ENCODE assay signal across 17 cellular contexts in the genomic region with DNA sequence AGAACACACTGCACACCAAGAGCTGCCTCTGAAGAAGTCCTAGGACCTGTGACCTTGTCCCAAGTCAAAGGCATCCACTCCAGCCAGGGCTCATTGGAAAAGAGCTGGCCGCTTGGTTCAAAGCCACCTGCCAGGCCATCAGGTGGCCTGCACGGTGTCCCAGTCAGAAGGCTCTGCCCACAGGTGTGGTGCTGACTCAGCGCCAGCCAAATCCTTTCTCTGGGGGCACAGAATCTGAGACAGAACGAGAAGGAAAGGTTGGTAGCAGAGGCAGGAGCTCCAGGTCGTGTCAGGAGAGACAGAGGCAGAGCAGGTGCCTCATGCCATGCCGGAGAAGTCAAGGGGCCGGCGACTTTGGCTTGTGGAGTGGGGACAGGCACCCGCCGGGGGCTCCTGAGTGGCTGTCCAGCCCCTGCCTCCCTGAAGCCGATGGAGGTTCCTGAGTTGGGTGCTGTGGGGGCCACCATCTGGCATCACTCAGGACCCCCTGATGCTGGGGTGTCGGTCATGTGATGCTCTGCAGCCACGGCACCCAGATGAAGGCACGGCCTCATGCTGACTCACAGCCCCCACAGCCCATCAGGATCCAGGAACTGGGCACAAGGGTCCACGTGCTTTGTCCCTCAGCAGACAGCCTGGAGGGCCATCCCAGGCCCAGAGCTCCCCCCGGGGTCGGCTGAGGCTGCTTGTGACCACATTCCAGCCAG.
DNase-seq lines count a peak whose midpoint lies in the region; ATAC-seq and TF ChIP-seq lines count a peak whose summit lies in the region.
"Had no signal": no experiment of that assay in that cellular context is flagged by ENCODE, and none has a peak within 500 bp of the region (broad histone marks: within the 10 kb centered on the region; RNA-seq: fewer than 3 reads in every experiment).

No MANE protein-coding gene starts in this region.

- ATAC-seq in GM19324 (IDR thresholded peaks at IDR 0.05; ENCODE audit: low FRiP score, unreplicated experiment): no peak
- ATAC-seq: K562 had no signal

- no peak overlapping the region for H3K23ac ChIP-seq in mesenchymal stem cell (ENCODE audit: low read length in 2 of 2)

- H2BK5ac ChIP-seq in mesenchymal stem cell (ENCODE audit: low read depth, low read length, poor library complexity, severe bottlenecking): no peak overlapping the region

- H3K4me3 ChIP-seq in H7 (ENCODE audit: insufficient read depth, low read depth, low read length): no peak overlapping the region
- no peak overlapping the region for H3K4me3 ChIP-seq in mesenchymal stem cell (ENCODE audit: insufficient read depth in 1 of 2, low read depth in 1 of 2, low read length in 2 of 2)
- no peak overlapping the region for H3K4me3 ChIP-seq in vagina
- H3K4me3 ChIP-seq: HAP-1, K562 had no signal

- H3K18ac ChIP-seq in mesenchymal stem cell (ENCODE audit: low read depth in 1 of 2, low read length in 2 of 2): peak overlapping the region; percentile 31 to 93

- peak; percentile 58 for DNase-seq in H7
- peak; percentile 53 for DNase-seq in RPMI7951 (ENCODE audit: low read depth)
- DNase-seq in mesenchymal stem cell: no peak
- DNase-seq in vagina (ENCODE audit: extremely low spot score in 2 of 2): no peak
- no peak for DNase-seq in LoVo (ENCODE audit: low spot score)
- no peak for DNase-seq in stimulated activated CD8-positive, alpha-beta memory T cell treated with anti-CD3 and anti-CD28 coated beads, Interleukin-4, amount 100 ng/mL, for 48 hours
- DNase-seq: ACHN; BE2C; C1 segment of cervical spinal cord; CD4-positive, CD25-positive, alpha-beta regulatory T cell; CD8-positive, alpha-beta memory T cell; COR-L47; DMS 273 treated with DMSO at 0.1 percent for 48 hours; GOT3 had no signal

- H4K8ac ChIP-seq in mesenchymal stem cell (ENCODE audit: low read length): peak overlapping the region; percentile 76

- H3K27ac ChIP-seq in mesenchymal stem cell (ENCODE audit: low read length, poor library complexity, severe bottlenecking) (no peak overlapping the region), vagina (peak overlapping the region; percentile 33)

- H3K4ac ChIP-seq in mesenchymal stem cell (ENCODE audit: low read depth in 1 of 2, low read length in 2 of 2): peak overlapping the region; percentile 42 to 96

- peak overlapping the region; percentile 99 for H2BK15ac ChIP-seq in mesenchymal stem cell (ENCODE audit: low read depth, poor library complexity, severe bottlenecking)

- intact Hi-C loops in vagina (cut with DNase I): no loop called here

- no peaks in the 10 kb centered on the region for H3K79me1 ChIP-seq in mesenchymal stem cell (replicated peaks; ENCODE audit: low read length, poor library complexity, severe bottlenecking)

- H2BK120ac ChIP-seq in mesenchymal stem cell (ENCODE audit: low read depth, low read length): peak overlapping the region; percentile 81

- H4K91ac ChIP-seq in mesenchymal stem cell (ENCODE audit: low read length): peak overlapping the region; percentile 90

- H3K4me1 ChIP-seq in mesenchymal stem cell (ENCODE audit: control insufficient read depth, insufficient read depth, low read depth, low read length) (peaks cover 2% of the 10 kb centered on the region), vagina (peaks cover 13% of the 10 kb centered on the region)
- H3K4me1 ChIP-seq: BE2C had no signal

- H3K27me3 ChIP-seq in H7 (ENCODE audit: control insufficient read depth, insufficient read depth, low read length) (no peaks in the 10 kb centered on the region), mesenchymal stem cell (ENCODE audit: control insufficient read depth in 1 of 2, insufficient read depth in 1 of 2, low read length in 2 of 2) (peaks cover 0 to 10% of the 10 kb centered on the region in 2 experiments), vagina (no peaks in the 10 kb centered on the region)
- H3K27me3 ChIP-seq: BE2C had no signal

- peak overlapping the region in 1 of 2 experiments; percentile 80 for H3K14ac ChIP-seq in mesenchymal stem cell (ENCODE audit: low read length in 2 of 2)

- TF ChIP-seq POLR2A in vagina (IDR thresholded peaks at IDR 0.05): no peak

- H3K9me3 ChIP-seq in mesenchymal stem cell (ENCODE audit: control insufficient read depth, low read length): no peaks in the 10 kb centered on the region
- H3K9me3 ChIP-seq in vagina: no peaks in the 10 kb centered on the region
- H3K9me3 ChIP-seq: BE2C, HAP-1 had no signal

- H3K36me3 ChIP-seq in H7 (replicated peaks; ENCODE audit: control insufficient read depth, insufficient read depth, low read length): no peaks in the 10 kb centered on the region
- no peaks in the 10 kb centered on the region for H3K36me3 ChIP-seq in mesenchymal stem cell (ENCODE audit: control insufficient read depth in 1 of 2, insufficient read depth in 2 of 2, low read depth in 1 of 2, low read length in 2 of 2)
- no peaks in the 10 kb centered on the region for H3K36me3 ChIP-seq in vagina
- H3K36me3 ChIP-seq: BE2C, HAP-1 had no signal

- H2AFZ ChIP-seq in mesenchymal stem cell (ENCODE audit: low read depth, low read length): no peak overlapping the region

- H3K9ac ChIP-seq in mesenchymal stem cell (ENCODE audit: low read length): no peak overlapping the region

- H2AK5ac ChIP-seq in mesenchymal stem cell (ENCODE audit: low read length, severe bottlenecking): no peak overlapping the region

- no peak for TF ChIP-seq CTCF in vagina (IDR thresholded peaks at IDR 0.05)

- H2BK12ac ChIP-seq in mesenchymal stem cell (ENCODE audit: low read length in 2 of 2): peak overlapping the region; percentile 99 to 100

- H3K4me2 ChIP-seq in mesenchymal stem cell (ENCODE audit: low read length, poor library complexity, severe bottlenecking): no peak overlapping the region

- WGBS in mesenchymal stem cell: 86% methylated on average over 17 of the region's 17 CpGs

Comparison
In these comparisons a context has a peak if more than half of its experiments do, and no peak if none do; other contexts are left out.
1. DNase-seq: peak in H7 (single experiment) and RPMI7951 (single experiment); none in mesenchymal stem cell (single experiment), vagina (0 of 2), LoVo (single experiment) and stimulated activated CD8-positive, alpha-beta memory T cell treated with anti-CD3 and anti-CD28 coated beads, Interleukin-4, amount 100 ng/mL, for 48 hours (single experiment).